ENCODE assay signal across 21 cellular contexts in the genomic region with DNA sequence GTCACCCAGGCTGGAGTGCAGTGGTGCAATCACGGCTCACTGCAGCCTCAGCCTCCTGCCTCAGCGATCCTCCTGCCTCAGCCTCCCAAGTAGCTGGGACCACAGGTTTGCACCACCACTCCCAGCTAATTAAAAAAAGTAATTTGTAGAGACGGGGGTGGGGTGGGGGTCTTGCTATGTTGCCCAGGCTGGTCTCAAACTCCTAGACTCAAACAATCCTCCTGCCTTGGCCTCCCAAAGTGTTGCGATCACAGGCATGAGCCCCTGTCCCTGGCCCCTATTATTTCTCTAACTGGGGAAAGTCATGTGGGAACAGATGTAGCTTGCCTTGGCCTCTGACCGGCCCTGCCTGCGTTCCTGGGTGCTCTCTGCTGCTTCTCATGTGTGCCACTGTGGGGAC.
"Had no signal": no experiment of that assay in that cellular context is flagged by ENCODE, and none has a peak within 500 bp of the region (broad histone marks: within the 10 kb centered on the region; RNA-seq: fewer than 3 reads in every experiment).

No MANE protein-coding gene starts in this region.

- DNase-seq: effector CD8-positive, alpha-beta T cell; esophagus squamous epithelium; foreskin keratinocyte; heart left ventricle; hippocampal formation; left colon; mucosa of descending colon; naive thymus-derived CD8-positive, alpha-beta T cell; nucleus accumbens; spleen; stimulated activated CD4-positive, alpha-beta T cell treated with anti-CD3 and anti-CD28 coated beads, Interleukin-15, amount 100 ng/mL, for 24 hours; stimulated activated CD4-positive, alpha-beta T cell treated with anti-CD3 and anti-CD28 coated beads, Interleukin-2, amount 100 ng/mL, for 24 hours; stimulated activated CD4-positive, alpha-beta T cell treated with anti-CD3 and anti-CD28 coated beads, Interleukin-4, amount 100 ng/mL, for 4 hours; stimulated activated naive B cell treated with anti-CD40 and anti-IgM and Interleukin-4, amounts not matched to agents 10 μg/mL and 1 μg/mL and 100 μg/mL, for 72 hours; stimulated activated naive CD8-positive, alpha-beta T cell treated with anti-CD3 and anti-CD28 coated beads, Interleukin-15, amount 100 ng/mL, for 72 hours; testis had no signal

- H3K27ac Mint-ChIP-seq: stimulated activated naive B cell treated with anti-CD40 and anti-IgM and Interleukin-4, amounts not matched to agents 10 μg/mL and 1 μg/mL and 100 μg/mL, for 72 hours; stimulated activated naive CD8-positive, alpha-beta T cell treated with anti-CD3 and anti-CD28 coated beads, Interleukin-15, amount 100 ng/mL, for 72 hours had no signal

- H3K27me3 ChIP-seq: esophagus squamous epithelium, foreskin keratinocyte, heart left ventricle, spleen, testis, tibial nerve had no signal

- H3K9me3 ChIP-seq: esophagus squamous epithelium, heart left ventricle, mucosa of descending colon, prostate gland, spleen, testis, tibial nerve had no signal

- H2AFZ ChIP-seq: parathyroid adenoma had no signal

- H3K27me3 Mint-ChIP-seq: stimulated activated naive B cell treated with anti-CD40 and anti-IgM and Interleukin-4, amounts not matched to agents 10 μg/mL and 1 μg/mL and 100 μg/mL, for 72 hours; stimulated activated naive CD8-positive, alpha-beta T cell treated with anti-CD3 and anti-CD28 coated beads, Interleukin-15, amount 100 ng/mL, for 72 hours had no signal

- H3K4me3 Mint-ChIP-seq: naive thymus-derived CD8-positive, alpha-beta T cell; stimulated activated naive B cell treated with anti-CD40 and anti-IgM and Interleukin-4, amounts not matched to agents 10 μg/mL and 1 μg/mL and 100 μg/mL, for 72 hours; stimulated activated naive CD8-positive, alpha-beta T cell treated with anti-CD3 and anti-CD28 coated beads, Interleukin-15, amount 100 ng/mL, for 72 hours had no signal

- H3K9ac ChIP-seq: parathyroid adenoma had no signal

- H3K79me2 ChIP-seq: parathyroid adenoma had no signal

- H3K36me3 ChIP-seq: prostate gland had no signal

- H3K27ac ChIP-seq: coronary artery, esophagus squamous epithelium, foreskin keratinocyte, heart left ventricle, parathyroid adenoma, prostate gland, spleen, testis, tibial nerve had no signal

- H3K4me1 Mint-ChIP-seq: naive thymus-derived CD8-positive, alpha-beta T cell; stimulated activated naive B cell treated with anti-CD40 and anti-IgM and Interleukin-4, amounts not matched to agents 10 μg/mL and 1 μg/mL and 100 μg/mL, for 72 hours; stimulated activated naive CD8-positive, alpha-beta T cell treated with anti-CD3 and anti-CD28 coated beads, Interleukin-15, amount 100 ng/mL, for 72 hours had no signal

- H3K36me3 Mint-ChIP-seq: naive thymus-derived CD8-positive, alpha-beta T cell had no signal

- H3K4me3 ChIP-seq: coronary artery, esophagus squamous epithelium, heart left ventricle, mucosa of descending colon, prostate gland, spleen, testis, tibial nerve had no signal

- ATAC-seq: foreskin keratinocyte; heart left ventricle; left colon; mucosa of descending colon; naive thymus-derived CD8-positive, alpha-beta T cell; sciatic nerve; stimulated activated naive B cell treated with anti-CD40 and anti-IgM and Interleukin-4, amounts not matched to agents 10 μg/mL and 1 μg/mL and 100 μg/mL, for 72 hours; stimulated activated naive CD8-positive, alpha-beta T cell treated with anti-CD3 and anti-CD28 coated beads, Interleukin-15, amount 100 ng/mL, for 72 hours had no signal

- H3K9me3 Mint-ChIP-seq: naive thymus-derived CD8-positive, alpha-beta T cell; stimulated activated naive B cell treated with anti-CD40 and anti-IgM and Interleukin-4, amounts not matched to agents 10 μg/mL and 1 μg/mL and 100 μg/mL, for 72 hours; stimulated activated naive CD8-positive, alpha-beta T cell treated with anti-CD3 and anti-CD28 coated beads, Interleukin-15, amount 100 ng/mL, for 72 hours had no signal

- H3K4me1 ChIP-seq: parathyroid adenoma, prostate gland had no signal
